20 cellular contexts compared by ENCODE assay signal in the genomic region with DNA sequence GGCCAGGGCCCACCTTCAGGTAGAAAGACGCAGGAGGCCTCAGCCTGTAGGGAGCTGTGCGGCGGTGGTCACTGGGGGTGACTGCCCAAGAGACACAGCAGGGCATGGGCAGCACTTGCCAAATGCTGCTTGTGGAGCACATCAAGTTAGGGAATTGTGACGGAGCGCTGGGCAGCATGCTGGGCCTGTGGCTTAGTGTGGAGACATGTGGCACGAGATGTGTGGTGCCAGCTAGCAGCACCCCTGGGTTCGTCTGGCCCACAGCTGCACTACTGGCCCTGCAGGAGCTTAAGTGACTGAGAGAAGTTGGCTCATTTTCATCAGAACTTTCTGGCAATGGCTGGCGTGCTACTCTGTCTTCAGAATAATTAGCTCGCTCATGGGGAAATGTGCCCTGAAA.
A peak's percentile ranks its signal among the peaks of the same experiment; 100 is the strongest.
DNase-seq lines count a peak whose midpoint lies in the region; ATAC-seq and TF ChIP-seq lines count a peak whose summit lies in the region.
"Had no signal": no experiment of that assay in that cellular context is flagged by ENCODE, and none has a peak within 500 bp of the region (broad histone marks: within the 10 kb centered on the region; RNA-seq: fewer than 3 reads in every experiment).

No MANE protein-coding gene starts in this region.

- H3K27ac ChIP-seq in IMR-90 (ENCODE audit: insufficient read depth, low read length) (no peak overlapping the region), esophagus muscularis mucosa (replicated peaks in 1 of 4) (no peak overlapping the region), trophoblast cell (ENCODE audit: low read depth, low read length) (no peak overlapping the region)
- H3K27ac ChIP-seq: 22Rv1; A549; BLaER1 treated with 17β-estradiol and CSF1 and Interleukin-3, amounts not matched to agents 10 nM and 100 nM; C4-2B had no signal

- H3K27me3 ChIP-seq in IMR-90 (ENCODE audit: control insufficient read depth, insufficient read depth, low read length) (no peaks in the 10 kb centered on the region), esophagus muscularis mucosa (no peaks in the 10 kb centered on the region), trophoblast cell (ENCODE audit: insufficient read depth, low read length) (no peaks in the 10 kb centered on the region)
- H3K27me3 ChIP-seq: BLaER1 treated with 17β-estradiol and CSF1 and Interleukin-3, amounts not matched to agents 10 nM and 100 nM had no signal

- peak overlapping the region; percentile 17 for H2AFZ ChIP-seq in IMR-90 (replicated peaks; ENCODE audit: low read length, poor library complexity)
- no peak overlapping the region for H2AFZ ChIP-seq in trophoblast cell (ENCODE audit: insufficient read depth, low read length, poor library complexity)

- CTCF ChIA-PET in IMR-90 (lab: Yijun Ruan, JAX): no interaction called here
- CTCF ChIA-PET in activated CD8-positive, alpha-beta T cell treated with anti-CD3 and anti-CD28 coated beads for 36 hours (lab: Charles Lee): no interaction called here

- dilution Hi-C loops in IMR-90 (cut with HindIII; ENCODE audit: low sequenced_read_pairs, unreplicated experiment): no loop called here

- H3K36me3 Mint-ChIP-seq in activated CD8-positive, alpha-beta T cell treated with anti-CD3 and anti-CD28 coated beads for 36 hours (ENCODE audit: low read depth): no peaks in the 10 kb centered on the region
- H3K36me3 Mint-ChIP-seq: CD8-positive, alpha-beta T cell had no signal

- H3K36me3 ChIP-seq in IMR-90 (ENCODE audit: control insufficient read depth, insufficient read depth, low read length) (no peaks in the 10 kb centered on the region), esophagus muscularis mucosa (no peaks in the 10 kb centered on the region), trophoblast cell (ENCODE audit: control insufficient read depth in 1 of 2, insufficient read depth in 2 of 2, low read length in 2 of 2) (no peaks in the 10 kb centered on the region)
- H3K36me3 ChIP-seq: BLaER1 treated with 17β-estradiol and CSF1 and Interleukin-3, amounts not matched to agents 10 nM and 100 nM had no signal

- H3K23ac ChIP-seq in IMR-90 (ENCODE audit: low read depth, low read length) (no peak overlapping the region), trophoblast cell (ENCODE audit: low read length) (no peak overlapping the region)

- no peak overlapping the region for H3K4me3 Mint-ChIP-seq in activated CD8-positive, alpha-beta T cell treated with anti-CD3 and anti-CD28 coated beads for 36 hours
- H3K4me3 Mint-ChIP-seq: B cell; CD4-positive, alpha-beta T cell; CD8-positive, alpha-beta T cell had no signal

- ATAC-seq in IMR-90 (ENCODE audit: low read depth) (no peak), GM21367 (IDR thresholded peaks at IDR 0.05; ENCODE audit: unreplicated experiment) (no peak)
- ATAC-seq in activated CD8-positive, alpha-beta T cell treated with anti-CD3 and anti-CD28 coated beads for 36 hours: no peak
- ATAC-seq: A549; CD8-positive, alpha-beta T cell; GM12878 had no signal

- H3K4ac ChIP-seq in IMR-90 (ENCODE audit: low read depth, low read length) (no peak overlapping the region), trophoblast cell (ENCODE audit: low read depth, low read length) (no peak overlapping the region)

- no peak overlapping the region for H2BK5ac ChIP-seq in IMR-90 (ENCODE audit: low read depth, low read length, poor library complexity, severe bottlenecking)
- no peak overlapping the region for H2BK5ac ChIP-seq in trophoblast cell (ENCODE audit: low read depth, low read length, poor library complexity)

- H3K14ac ChIP-seq in IMR-90 (replicated peaks; ENCODE audit: low read depth, low read length) (no peak overlapping the region), trophoblast cell (ENCODE audit: low read length) (no peak overlapping the region)

- no TSS peak for BruUV-seq in IMR-90 (replicated peaks; lab: Mats Ljungman, UMichigan)

- TF ChIP-seq RAD21 in IMR-90 (IDR thresholded peaks at IDR 0.05; ENCODE audit: low read length): no peak

- TF ChIP-seq EP300 in esophagus muscularis mucosa (IDR thresholded peaks at IDR 0.05): no peak

- H2AK5ac ChIP-seq in IMR-90 (ENCODE audit: low read depth, low read length) (no peak overlapping the region), trophoblast cell (ENCODE audit: low read length) (no peak overlapping the region)

- H3K4me3 ChIP-seq in IMR-90 (ENCODE audit: insufficient read depth, low read depth, low read length): no peak overlapping the region
- H3K4me3 ChIP-seq in esophagus muscularis mucosa: no peak overlapping the region
- no peak overlapping the region for H3K4me3 ChIP-seq in trophoblast cell (ENCODE audit: low read depth, low read length)
- H3K4me3 ChIP-seq: A549; BLaER1 treated with 17β-estradiol and CSF1 and Interleukin-3, amounts not matched to agents 10 nM and 100 nM; GM12878 had no signal

- intact Hi-C loops in IMR-90 (cut with micrococcal nuclease): no loop called here
- intact Hi-C loops in esophagus muscularis mucosa (cut with DNase I): no loop called here
- intact Hi-C loops in activated CD8-positive, alpha-beta T cell treated with anti-CD3 and anti-CD28 coated beads for 36 hours (cut with micrococcal nuclease): no loop called here

- in situ Hi-C loops in G401 (cut with HindIII; ENCODE audit: low sequenced_read_pairs): no loop called here
- in situ Hi-C loops in IMR-90 (cut with MboI; ENCODE audit: low sequenced_read_pairs): no loop called here

- no peak overlapping the region for H3K18ac ChIP-seq in IMR-90 (ENCODE audit: low read depth, low read length)
- H3K18ac ChIP-seq in trophoblast cell (ENCODE audit: low read length): no peak overlapping the region

- DNase-seq in G401 (ENCODE audit: low spot score) (peak; percentile 6), IMR-90 (no peak), esophagus muscularis mucosa (ENCODE audit: extremely low spot score) (peak; percentile 91), trophoblast cell (no peak), mucosa of gallbladder (ENCODE audit: low spot score) (no peak)
- no peak for DNase-seq in activated CD8-positive, alpha-beta T cell treated with anti-CD3 and anti-CD28 coated beads for 36 hours
- DNase-seq: AML-193; Caco-2; Calu3; CD4-positive, alpha-beta T cell; CD8-positive, alpha-beta T cell; DMS79 treated with DMSO at 0.1 percent for 48 hours; GDM1 had no signal

- no peaks in the 10 kb centered on the region for H4K20me1 ChIP-seq in IMR-90 (ENCODE audit: insufficient read depth, low read length)
- H4K20me1 ChIP-seq: BLaER1 treated with 17β-estradiol and CSF1 and Interleukin-3, amounts not matched to agents 10 nM and 100 nM had no signal

- H3K4me1 ChIP-seq in IMR-90 (ENCODE audit: control insufficient read depth, insufficient read depth, low read length) (no peaks in the 10 kb centered on the region), esophagus muscularis mucosa (no peaks in the 10 kb centered on the region), trophoblast cell (ENCODE audit: control insufficient read depth in 1 of 2, insufficient read depth in 2 of 2, low read length in 2 of 2) (peaks cover 0 to 2% of the 10 kb centered on the region in 2 experiments)
- H3K4me1 ChIP-seq: A549; BLaER1 treated with 17β-estradiol and CSF1 and Interleukin-3, amounts not matched to agents 10 nM and 100 nM; Caco-2 had no signal

- peaks cover 2% of the 10 kb centered on the region for H3K79me2 ChIP-seq in trophoblast cell (ENCODE audit: control insufficient read depth, insufficient read depth, low read length, poor library complexity)

- H4K5ac ChIP-seq in IMR-90 (ENCODE audit: low read depth, low read length): no peak overlapping the region

- H2BK12ac ChIP-seq in trophoblast cell (ENCODE audit: low read length): no peak overlapping the region

- WGBS in IMR-90 (ENCODE audit: extremely low coverage in 2 of 2, insufficient read length in 1 of 2), 2 experiments: no CpG with 5 or more reads among the region's 9 CpGs
- 88% methylated on average over 9 of the region's 9 CpGs for WGBS in esophagus muscularis mucosa
- WGBS in trophoblast cell (ENCODE audit: extremely low coverage, insufficient coverage, insufficient read length): no CpG with 5 or more reads among the region's 9 CpGs

- H3K27ac Mint-ChIP-seq in activated CD8-positive, alpha-beta T cell treated with anti-CD3 and anti-CD28 coated beads for 36 hours: no peak overlapping the region
- H3K27ac Mint-ChIP-seq: B cell; CD4-positive, alpha-beta T cell; CD8-positive, alpha-beta T cell had no signal

- H3K4me2 ChIP-seq in IMR-90 (ENCODE audit: low read depth, low read length) (no peak overlapping the region), trophoblast cell (ENCODE audit: low read length) (no peak overlapping the region)
- H3K4me2 ChIP-seq: A549; BLaER1 treated with 17β-estradiol and CSF1 and Interleukin-3, amounts not matched to agents 10 nM and 100 nM had no signal

- TF ChIP-seq CTCF in IMR-90 (conservative IDR thresholded peaks at IDR 0.05; ENCODE audit: low read depth, low read length) (no peak), esophagus muscularis mucosa (IDR thresholded peaks at IDR 0.05) (no peak)
- no peak for TF ChIP-seq CTCF in activated CD8-positive, alpha-beta T cell treated with anti-CD3 and anti-CD28 coated beads for 36 hours (IDR thresholded peaks at IDR 0.05)

- H3K9ac ChIP-seq in IMR-90 (ENCODE audit: low read depth, low read length) (no peak overlapping the region), trophoblast cell (ENCODE audit: low read length) (no peak overlapping the region)
- H3K9ac ChIP-seq: BLaER1 treated with 17β-estradiol and CSF1 and Interleukin-3, amounts not matched to agents 10 nM and 100 nM had no signal

- no peak overlapping the region for H4K8ac ChIP-seq in IMR-90 (ENCODE audit: low read depth in 2 of 2, low read length in 2 of 2)
- H4K8ac ChIP-seq in trophoblast cell (ENCODE audit: low read depth, low read length): no peak overlapping the region

- no peaks in the 10 kb centered on the region for H3K4me1 Mint-ChIP-seq in activated CD8-positive, alpha-beta T cell treated with anti-CD3 and anti-CD28 coated beads for 36 hours (ENCODE audit: low read depth)
- H3K4me1 Mint-ChIP-seq: B cell had no signal

- no peak overlapping the region for H2AK9ac ChIP-seq in IMR-90 (replicated peaks; ENCODE audit: low read depth, low read length, poor library complexity)

- H3K27me3 Mint-ChIP-seq in activated CD8-positive, alpha-beta T cell treated with anti-CD3 and anti-CD28 coated beads for 36 hours: no peaks in the 10 kb centered on the region
- H3K27me3 Mint-ChIP-seq: B cell; CD4-positive, alpha-beta T cell had no signal

- no peaks in the 10 kb centered on the region for H3K9me3 Mint-ChIP-seq in activated CD8-positive, alpha-beta T cell treated with anti-CD3 and anti-CD28 coated beads for 36 hours
- H3K9me3 Mint-ChIP-seq: CD4-positive, alpha-beta T cell; CD8-positive, alpha-beta T cell had no signal

- H4K91ac ChIP-seq in IMR-90 (ENCODE audit: insufficient read depth, low read depth, low read length) (no peak overlapping the region), trophoblast cell (ENCODE audit: low read depth, low read length) (no peak overlapping the region)

- no peak overlapping the region for H3K56ac ChIP-seq in IMR-90 (ENCODE audit: extremely low read depth, insufficient read depth, low read length)

- H4K12ac ChIP-seq in trophoblast cell (ENCODE audit: low read depth, low read length): peak overlapping the region; percentile 44

- POLR2A ChIA-PET in IMR-90 (lab: Charles Lee; ENCODE audit: unreplicated experiment): no interaction called here
- POLR2A ChIA-PET in activated CD8-positive, alpha-beta T cell treated with anti-CD3 and anti-CD28 coated beads for 36 hours (lab: Charles Lee): no interaction called here

- H3K9me3 ChIP-seq in IMR-90 (ENCODE audit: control insufficient read depth, insufficient read depth, low read length) (no peaks in the 10 kb centered on the region), esophagus muscularis mucosa (no peaks in the 10 kb centered on the region), trophoblast cell (ENCODE audit: insufficient read depth, low read depth, low read length) (no peaks in the 10 kb centered on the region)
- H3K9me3 ChIP-seq: A549, Caco-2 had no signal

- no peak overlapping the region for H2BK120ac ChIP-seq in IMR-90 (ENCODE audit: low read depth, low read length)
- no peak overlapping the region for H2BK120ac ChIP-seq in trophoblast cell (ENCODE audit: insufficient read depth, low read length, poor library complexity)

- H2BK20ac ChIP-seq in IMR-90 (ENCODE audit: low read depth, low read length): no peak overlapping the region

- no peaks in the 10 kb centered on the region for H3K9me1 ChIP-seq in IMR-90 (ENCODE audit: insufficient read depth, low read length)

- H2BK15ac ChIP-seq in IMR-90 (ENCODE audit: low read depth, low read length): no peak overlapping the region

- TF ChIP-seq POLR2A in IMR-90 (IDR thresholded peaks at IDR 0.05; ENCODE audit: low read depth, low read length) (no peak), esophagus muscularis mucosa (IDR thresholded peaks at IDR 0.05; ENCODE audit: low read depth) (no peak)

- no peaks in the 10 kb centered on the region for H3K79me1 ChIP-seq in IMR-90 (ENCODE audit: low read depth in 1 of 2, low read length in 2 of 2)
- H3K79me1 ChIP-seq in trophoblast cell (ENCODE audit: low read length): no peaks in the 10 kb centered on the region

Comparison
In these comparisons a context has a peak if more than half of its experiments do, and no peak if none do; other contexts are left out.
1. DNase-seq: peak in G401 (single experiment) and esophagus muscularis mucosa (single experiment); none in IMR-90 (single experiment), trophoblast cell (0 of 2), mucosa of gallbladder (single experiment) and activated CD8-positive, alpha-beta T cell treated with anti-CD3 and anti-CD28 coated beads for 36 hours (single experiment).